ENCODE assay signal across 8 cellular contexts in the genomic region with DNA sequence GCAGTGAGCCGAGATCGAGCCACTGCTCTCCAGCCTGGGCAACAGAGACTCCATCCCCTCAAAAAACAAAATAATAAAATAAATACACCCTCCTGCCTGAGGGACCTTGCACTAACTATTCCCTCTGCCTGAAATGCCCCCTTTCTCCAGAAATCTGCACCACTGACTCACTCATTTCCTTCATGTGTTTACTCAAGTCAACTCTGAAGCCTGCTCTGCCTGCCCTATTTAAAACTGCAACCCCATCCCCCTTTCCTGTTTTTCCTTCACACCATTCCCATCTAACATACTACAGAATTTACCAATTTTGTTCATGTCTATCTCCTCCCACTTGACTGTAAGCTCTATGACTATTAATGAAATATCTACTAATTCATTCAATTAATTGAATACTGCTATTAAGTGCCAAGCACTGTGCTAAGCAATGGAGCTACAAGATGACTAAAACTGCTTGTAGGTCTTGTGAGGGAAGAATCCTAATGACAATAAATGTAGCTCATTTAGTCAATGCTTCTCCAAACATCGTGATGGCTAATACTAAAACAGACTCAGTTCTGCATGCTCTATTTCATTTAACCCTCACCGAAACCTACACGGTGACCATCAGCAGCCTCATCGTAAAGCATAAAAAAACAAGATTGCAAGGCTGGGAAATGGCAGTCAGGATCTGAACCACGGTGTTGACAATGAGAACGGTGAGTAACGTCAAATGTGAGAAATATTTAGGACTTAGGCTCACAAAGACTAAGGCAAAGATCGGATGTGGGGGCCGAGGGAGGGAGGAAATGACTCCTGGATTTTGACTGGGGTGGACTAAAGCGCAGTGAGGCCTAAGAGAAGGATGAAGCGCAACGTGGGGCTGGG. TPM values are rescaled to one million over a fixed set of nuclear protein-coding genes. Genes with fewer than 3 reads are reported as not detected.
A peak's percentile ranks its signal among the peaks of the same experiment; 100 is the strongest.
DNase-seq lines count a peak whose midpoint lies in the region; ATAC-seq, FAIRE-seq and TF ChIP-seq lines count a peak whose summit lies in the region.

No MANE protein-coding gene starts in this region.

- no peaks in the 10 kb centered on the region for H3K9me3 Mint-ChIP-seq in activated T-cell treated with anti-CD3 and anti-CD28 coated beads, Interleukin-2, amount 50 U/mL, for 4 hours

- peak overlapping the region; percentile 85 for H3K4me3 Mint-ChIP-seq in activated T-cell treated with anti-CD3 and anti-CD28 coated beads, Interleukin-2, amount 50 U/mL, for 4 hours

- H3K4me1 ChIP-seq in mucosa of stomach (ENCODE audit: control insufficient read depth, insufficient read depth, low read length) = peaks cover 9% of the 10 kb centered on the region

- H3K4me3 ChIP-seq in choroid plexus epithelial cell (ENCODE audit: low read depth, low read length) (peak overlapping the region; percentile 99), mucosa of stomach (ENCODE audit: low read length) (peak overlapping the region; percentile 80)

- H3K4me1 Mint-ChIP-seq in activated T-cell treated with anti-CD3 and anti-CD28 coated beads, Interleukin-2, amount 50 U/mL, for 4 hours (ENCODE audit: low read depth) = peaks cover 32% of the 10 kb centered on the region

- ATAC-seq in activated T-cell treated with anti-CD3 and anti-CD28 coated beads, Interleukin-2, amount 50 U/mL, for 4 hours = peak in 1 of 2 donors; percentile 15
- ATAC-seq in GM19455 (IDR thresholded peaks at IDR 0.05; ENCODE audit: unreplicated experiment) = no peak

- no peaks in the 10 kb centered on the region for H3K27me3 ChIP-seq in mucosa of stomach (ENCODE audit: control insufficient read depth, insufficient read depth, low read length)

- peaks cover 2% of the 10 kb centered on the region for H3K36me3 Mint-ChIP-seq in activated T-cell treated with anti-CD3 and anti-CD28 coated beads, Interleukin-2, amount 50 U/mL, for 4 hours (ENCODE audit: insufficient read depth)

- peak; percentile 8 for TF ChIP-seq CTCF in choroid plexus epithelial cell (conservative IDR thresholded peaks at IDR 0.05; ENCODE audit: low read depth, low read length)

- TF ChIP-seq POLR2A in GM12891 (IDR thresholded peaks at IDR 0.05; ENCODE audit: low read depth, low read length) = no peak

- peak overlapping the region; percentile 61 for H3K9ac ChIP-seq in mucosa of stomach (ENCODE audit: low read length)

- no peak for DNase-seq in activated T-cell treated with anti-CD3 and anti-CD28 coated beads, Interleukin-2, amount 50 U/mL, for 4 hours
- no peak for DNase-seq in activated T-cell treated with anti-CD3 and anti-CD28 coated beads, Interleukin-2, amount 50 U/mL, for 1 hour
- DNase-seq in NCI-H69 (lab: John Stamatoyannopoulos, UW) (peak; percentile 32), choroid plexus epithelial cell (ENCODE audit: low read depth) (peak; percentile 75), NCI-H446 treated with DMSO at 0.1 percent for 48 hours (lab: John Stamatoyannopoulos, UW) (no peak), GM12891 (ENCODE audit: insufficient read length, low spot score) (no peak)

- H3K27me3 Mint-ChIP-seq in activated T-cell treated with anti-CD3 and anti-CD28 coated beads, Interleukin-2, amount 50 U/mL, for 4 hours (ENCODE audit: low read depth) = no peaks in the 10 kb centered on the region

- no peaks in the 10 kb centered on the region for H3K9me3 ChIP-seq in mucosa of stomach (ENCODE audit: control insufficient read depth, low read length)

- no peaks in the 10 kb centered on the region for H3K36me3 ChIP-seq in mucosa of stomach (ENCODE audit: control insufficient read depth, insufficient read depth, low read length)

- FAIRE-seq in GM12891 (lab: Jason Lieb, UNC) = no peak

TF ChIP-seq in GM12891, 5 proteins besides CTCF, POLR2A, EP300 and RAD21:
- TF ChIP-seq POLR2AphosphoS5 (IDR thresholded peaks at IDR 0.05; ENCODE audit: low read depth, low read length) (no peak), POU2F2 (IDR thresholded peaks at IDR 0.05; ENCODE audit: low read depth, low read length) (no peak), PAX5 (IDR thresholded peaks at IDR 0.05; ENCODE audit: insufficient read depth, low read length, severe bottlenecking) (no peak), SPI1 (IDR thresholded peaks at IDR 0.05; ENCODE audit: low read depth, low read length) (no peak), TAF1 (IDR thresholded peaks at IDR 0.05; ENCODE audit: low read depth, low read length) (no peak)

RNA-seq across cellular contexts. Expression of a gene that starts 0.7 kb away (rescaled TPM):
- 10 to 100 TPM; 26.9 to 30.4 (median 27.8) TPM for total RNA-seq in activated T-cell treated with anti-CD3 and anti-CD28 coated beads, Interleukin-2, amount 50 U/mL, for 4 hours
- 15.9 TPM for polyA plus RNA-seq in GM12891 (2012; ENCODE audit: low read depth, missing spikeins)

RNA-seq across cellular contexts. Expression of a gene that starts 35.9 kb away (rescaled TPM):
- 10 to 100 TPM; 82.6 to 90.0 (median 88.1) TPM for total RNA-seq in activated T-cell treated with anti-CD3 and anti-CD28 coated beads, Interleukin-2, amount 50 U/mL, for 4 hours
- polyA plus RNA-seq in GM12891 (2012; ENCODE audit: low read depth, missing spikeins) = 11.1 TPM

RNA-seq across cellular contexts. Expression of a gene that starts 58.3 kb away (rescaled TPM):
- total RNA-seq in activated T-cell treated with anti-CD3 and anti-CD28 coated beads, Interleukin-2, amount 50 U/mL, for 4 hours = 100 to 1,000 TPM; 186 to 191 (median 187) TPM
- 96.0 TPM for polyA plus RNA-seq in GM12891 (2012; ENCODE audit: low read depth, missing spikeins)

Comparison
In these comparisons a context has a peak if more than half of its experiments do, and no peak if none do; other contexts are left out.
1. DNase-seq: peak in NCI-H69 (single experiment) and choroid plexus epithelial cell (single experiment); none in activated T-cell treated with anti-CD3 and anti-CD28 coated beads, Interleukin-2, amount 50 U/mL, for 4 hours (single experiment), activated T-cell treated with anti-CD3 and anti-CD28 coated beads, Interleukin-2, amount 50 U/mL, for 1 hour (single experiment), NCI-H446 treated with DMSO at 0.1 percent for 48 hours (single experiment) and GM12891 (single experiment).